In the genomic region with DNA sequence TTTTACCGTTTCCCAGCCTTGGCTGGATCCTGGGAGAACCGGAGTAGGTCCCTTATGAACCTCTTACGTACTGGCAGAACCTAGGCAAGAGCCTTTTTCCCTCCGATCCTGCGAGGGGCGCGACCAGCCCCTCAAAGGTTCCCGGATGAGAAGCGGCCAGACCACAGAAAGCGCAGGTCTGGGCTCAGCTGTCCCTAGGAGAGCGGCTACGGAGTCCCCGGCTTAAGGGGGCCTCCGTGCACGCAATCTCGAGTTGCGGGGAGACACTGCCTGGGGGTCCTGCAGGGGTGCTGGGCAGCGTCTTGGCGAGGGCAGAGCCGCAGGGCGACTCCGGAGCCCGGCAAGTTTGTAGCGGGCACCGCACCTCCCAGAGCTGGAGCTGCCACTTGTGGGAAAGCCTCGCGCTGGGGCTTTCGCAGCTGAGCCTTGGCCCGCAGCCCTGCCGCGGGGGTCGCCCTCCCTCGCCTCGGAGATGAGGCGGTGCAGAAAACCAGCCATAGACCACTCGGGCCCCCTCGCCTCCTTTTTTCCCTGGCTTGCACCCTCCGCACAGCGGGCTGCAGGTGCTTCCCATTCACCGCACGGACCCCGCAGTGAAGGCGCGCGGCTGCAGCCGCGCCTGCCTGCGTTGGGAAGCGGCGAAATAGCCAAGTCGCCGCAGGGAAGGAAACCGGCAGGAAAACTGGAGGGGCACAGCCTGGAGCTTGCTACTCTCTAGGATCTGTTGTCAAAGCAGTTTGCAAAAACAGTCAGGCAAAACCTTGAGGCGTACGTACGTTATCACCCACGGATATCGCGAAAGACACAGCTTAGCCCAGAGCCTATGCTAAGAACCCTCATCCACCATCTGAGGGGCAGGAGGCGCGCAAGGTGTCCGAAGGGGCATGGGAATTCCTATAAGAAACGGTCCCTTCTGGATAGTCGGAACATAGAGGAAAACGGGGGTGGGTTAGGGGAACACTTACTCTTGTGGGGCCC, we compare ENCODE assay signal across 12 cellular contexts. TPM values are rescaled to one million over a fixed set of nuclear protein-coding genes. Genes with fewer than 3 reads are reported as not detected.
DNase-seq lines count a peak whose midpoint lies in the region; ATAC-seq, FAIRE-seq and TF ChIP-seq lines count a peak whose summit lies in the region.
"Had no signal": no experiment of that assay in that cellular context is flagged by ENCODE, and none has a peak within 500 bp of the region (broad histone marks: within the 10 kb centered on the region; RNA-seq: fewer than 3 reads in every experiment).

No MANE protein-coding gene starts in this region.

- dilution Hi-C loops in mammary epithelial cell (cut with HindIII; ENCODE audit: low sequenced_read_pairs) = no loop called here

- DNase-seq in DMS79 treated with DMSO at 0.1 percent for 48 hours (lab: John Stamatoyannopoulos, UW) (peak; percentile 27), DMS79 (lab: John Stamatoyannopoulos, UW) (no peak), mammary epithelial cell (no peak), lung (ENCODE audit: low spot score) (no peak), frontal cortex (ENCODE audit: low spot score in 2 of 2) (no peak), NCI-H226 (no peak)
- DNase-seq: activated gamma-delta T cell, esophagus squamous epithelium, NCI-H2171 treated with DMSO at 0.1 percent for 48 hours had no signal

- BruUV-seq in mammary epithelial cell (replicated peaks; lab: Mats Ljungman, UMichigan) = no TSS peak

- H3K79me2 ChIP-seq in mammary epithelial cell (ENCODE audit: insufficient read depth, low read length) = no peaks in the 10 kb centered on the region

- H3K27me3 ChIP-seq in mammary epithelial cell (ENCODE audit: insufficient read depth, low read length) (peaks cover 17% of the 10 kb centered on the region), lung (ENCODE audit: control insufficient read depth, insufficient read depth) (peaks cover 8% of the 10 kb centered on the region)

- H3K9ac ChIP-seq in mammary epithelial cell (ENCODE audit: insufficient read depth, low read length) = no peak overlapping the region

- H3K4me2 ChIP-seq in mammary epithelial cell (ENCODE audit: insufficient read depth, low read depth, low read length) = peak overlapping the region; percentile 88

- H4K20me1 ChIP-seq in mammary epithelial cell (ENCODE audit: insufficient read depth, low read length) = no peaks in the 10 kb centered on the region

- H3K36me3 ChIP-seq in mammary epithelial cell (ENCODE audit: insufficient read depth, low read length) (no peaks in the 10 kb centered on the region), lung (ENCODE audit: control insufficient read depth in 2 of 2, insufficient read depth in 2 of 2, low read length in 2 of 2) (no peaks in the 10 kb centered on the region)
- H3K36me3 ChIP-seq: esophagus squamous epithelium had no signal

- no peak for FAIRE-seq in frontal cortex (lab: Jason Lieb, UNC)

- peak; percentile 13 for ATAC-seq in lung (ENCODE audit: insufficient read depth, low FRiP score)
- ATAC-seq in GM18511 (IDR thresholded peaks at IDR 0.05; ENCODE audit: unreplicated experiment) = no peak
- ATAC-seq: stimulated activated effector memory CD8-positive, alpha-beta T cell treated with anti-CD3 and anti-CD28 coated beads, Interleukin-12 subunit alpha, Interleukin-12 subunit beta, amount 100 ng/mL, for 72 hours had no signal

- CTCF ChIA-PET in mammary epithelial cell (lab: Charles Lee; ENCODE audit: low non-redundant PET) = no interaction called here

- no peak overlapping the region for H3K27ac ChIP-seq in mammary epithelial cell (ENCODE audit: insufficient read depth, low read depth, low read length)
- H3K27ac ChIP-seq in lung (ENCODE audit: low read depth in 1 of 2, low read length in 1 of 2) = no peak overlapping the region
- peak overlapping the region; percentile 59 for H3K27ac ChIP-seq in temporal lobe (ENCODE audit: low read depth, low read length)
- H3K27ac ChIP-seq: esophagus squamous epithelium had no signal

- 5% methylated on average over 39 of the region's 65 CpGs for WGBS in mammary epithelial cell (ENCODE audit: low coverage, missing lambda C conversion rate)
- 2 to 3% methylated on average over 51 to 65 of the region's 65 CpGs for WGBS in lung, 2 donors

- H3K4me1 ChIP-seq in mammary epithelial cell (ENCODE audit: insufficient read depth, low read length) (peaks cover 27% of the 10 kb centered on the region), lung (ENCODE audit: control insufficient read depth in 2 of 2, insufficient read depth in 2 of 2, low read length in 2 of 2) (peaks cover 0 to 9% of the 10 kb centered on the region in 2 donors)

- in situ Hi-C loops in mammary epithelial cell (cut with MboI; ENCODE audit: low sequenced_read_pairs in 2 of 2) = no loop called here

- TF ChIP-seq CTCF in mammary epithelial cell (conservative IDR thresholded peaks at IDR 0.05 in 1 of 2, IDR thresholded peaks at IDR 0.05 in 1 of 2; ENCODE audit: extremely low read depth in 1 of 2, insufficient read depth in 1 of 2, low read depth in 1 of 2, low read length in 2 of 2) = no peak
- TF ChIP-seq CTCF in lung (IDR thresholded peaks at IDR 0.05; ENCODE audit: control extremely low read depth, extremely low read depth) = no peak

- peak overlapping the region; percentile 71 for H2AFZ ChIP-seq in mammary epithelial cell (ENCODE audit: low read depth, low read length)

- intact Hi-C loops in mammary epithelial cell (cut with micrococcal nuclease) = no loop called here

- no peaks in the 10 kb centered on the region for H3K9me3 ChIP-seq in mammary epithelial cell (replicated peaks; ENCODE audit: insufficient read depth, low read length)
- H3K9me3 ChIP-seq in lung (ENCODE audit: control insufficient read depth in 2 of 2, insufficient read depth in 1 of 2, low read length in 1 of 2) = peaks cover 0 to 13% of the 10 kb centered on the region in 2 donors
- H3K9me3 ChIP-seq: esophagus squamous epithelium had no signal

- H3K4me3 ChIP-seq in mammary epithelial cell (replicated peaks in 1 of 3; ENCODE audit: insufficient read depth in 1 of 3, low read depth in 2 of 3, low read length in 3 of 3) (peak overlapping the region; percentile 31 to 40 (median 33)), lung (peak overlapping the region; percentile 20)

RNA-seq across cellular contexts. Expression of gene CDH8, which starts 0.8 kb away (rescaled TPM):
- total RNA-seq in mammary epithelial cell (1 to 10 TPM in 1 of 2 donors, not detected in 1; 6.0 TPM), lung (1 to 10 TPM in 1 of 2 donors, under 1 TPM in 1; 0.55 to 3.1 TPM), temporal lobe (41.6 TPM), frontal cortex (39.9 TPM)
- polyA plus RNA-seq in mammary epithelial cell (0.17 TPM), lung (under 1 TPM; 0.02 to 0.06 TPM)
- polyA minus RNA-seq in mammary epithelial cell = not detected
